In the genomic region with DNA sequence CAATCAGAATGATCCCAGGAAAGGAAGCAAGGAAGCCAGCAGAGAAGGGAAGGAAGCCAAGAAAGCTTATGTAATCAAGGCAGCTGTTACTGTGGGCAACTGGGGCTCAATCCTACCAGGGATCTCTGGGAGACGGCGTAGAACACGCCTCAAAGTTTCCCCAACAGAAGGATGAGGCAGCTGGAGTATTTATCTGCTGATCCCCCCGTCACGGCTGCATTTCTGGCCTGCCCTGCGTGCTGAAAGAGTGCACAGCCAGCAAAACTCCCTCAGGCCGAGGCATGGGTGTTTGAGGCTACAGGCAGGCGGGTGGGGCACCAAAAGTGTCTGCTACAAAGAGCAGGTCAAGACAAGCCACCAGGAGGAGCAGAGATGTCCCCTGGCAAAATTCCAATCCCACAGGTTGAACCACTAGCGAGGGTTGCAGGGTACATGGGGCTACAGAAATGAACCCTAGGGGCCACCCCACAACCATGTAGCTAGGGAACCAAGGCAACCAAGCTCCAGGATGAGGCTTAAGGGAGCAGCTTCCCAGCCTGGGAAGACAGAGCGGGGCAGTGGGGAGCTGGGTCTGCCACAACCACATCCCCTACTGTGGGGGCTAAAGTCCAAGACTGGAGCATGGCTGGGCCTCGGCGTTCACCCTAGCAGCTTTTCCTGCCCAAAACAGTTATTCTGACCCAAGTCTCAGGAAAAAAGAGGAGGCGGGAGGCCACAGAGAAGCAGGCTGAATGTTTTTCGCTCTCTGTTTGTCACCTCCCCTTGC, we compare ENCODE assay signal across 13 cellular contexts.
A peak's percentile ranks its signal among the peaks of the same experiment; 100 is the strongest.
DNase-seq lines count a peak whose midpoint lies in the region; ATAC-seq and TF ChIP-seq lines count a peak whose summit lies in the region.
"Had no signal": no experiment of that assay in that cellular context is flagged by ENCODE, and none has a peak within 500 bp of the region (broad histone marks: within the 10 kb centered on the region; RNA-seq: fewer than 3 reads in every experiment).

No MANE protein-coding gene starts in this region.

- H3K27ac ChIP-seq in C4-2B: 0 out of 2 replicates have a peak overlapping the region, but pooled peaks have one; percentile 18
- H3K27ac ChIP-seq in Karpas-422 (ENCODE audit: low read length): no peak overlapping the region
- H3K27ac ChIP-seq in mammary epithelial cell (ENCODE audit: insufficient read depth, low read depth, low read length): peak overlapping the region; percentile 51
- H3K27ac ChIP-seq: tibial artery had no signal

- no peaks in the 10 kb centered on the region for H4K20me1 ChIP-seq in Karpas-422 (ENCODE audit: insufficient read depth, low read depth, low read length)
- no peaks in the 10 kb centered on the region for H4K20me1 ChIP-seq in mammary epithelial cell (ENCODE audit: insufficient read depth, low read length)

- BruUV-seq in mammary epithelial cell (replicated peaks; lab: Mats Ljungman, UMichigan): TSS peak; percentile 71

- H3K27ac Mint-ChIP-seq in activated CD4-positive, alpha-beta memory T cell treated with anti-CD3 and anti-CD28 coated beads, Interleukin-2, amount 10 ng/mL, durations not matched to agents 7 days and 5 days: no peak overlapping the region

- POLR2A ChIA-PET in activated CD4-positive, alpha-beta memory T cell treated with anti-CD3 and anti-CD28 coated beads, Interleukin-2, amount 10 ng/mL, durations not matched to agents 7 days and 5 days (lab: Charles Lee): no interaction called here

- H3K4me1 ChIP-seq in Karpas-422 (ENCODE audit: low read length): no peaks in the 10 kb centered on the region
- H3K4me1 ChIP-seq in mammary epithelial cell (ENCODE audit: insufficient read depth, low read length): peaks cover 14% of the 10 kb centered on the region
- H3K4me1 ChIP-seq in mucosa of descending colon (ENCODE audit: low read depth): peaks cover 6% of the 10 kb centered on the region
- H3K4me1 ChIP-seq: tibial artery had no signal

- no peaks in the 10 kb centered on the region for H3K27me3 Mint-ChIP-seq in activated CD4-positive, alpha-beta memory T cell treated with anti-CD3 and anti-CD28 coated beads, Interleukin-2, amount 10 ng/mL, durations not matched to agents 7 days and 5 days

- H3K4me2 ChIP-seq in Karpas-422 (ENCODE audit: low read depth, low read length, poor library complexity, severe bottlenecking): no peak overlapping the region
- peak overlapping the region; percentile 20 for H3K4me2 ChIP-seq in mammary epithelial cell (ENCODE audit: insufficient read depth, low read depth, low read length)

- H3K9me3 Mint-ChIP-seq in activated CD4-positive, alpha-beta memory T cell treated with anti-CD3 and anti-CD28 coated beads, Interleukin-2, amount 10 ng/mL, durations not matched to agents 7 days and 5 days: no peaks in the 10 kb centered on the region

- intact Hi-C loops in mammary epithelial cell (cut with micrococcal nuclease): no loop called here
- intact Hi-C loops in mucosa of descending colon (cut with DNase I, micrococcal nuclease): no loop called here

- 32% methylated on average over 11 of the region's 14 CpGs for WGBS in mammary epithelial cell (ENCODE audit: low coverage, missing lambda C conversion rate)

- H3K27me3 ChIP-seq in Karpas-422 (ENCODE audit: low read length) (no peaks in the 10 kb centered on the region), mammary epithelial cell (ENCODE audit: insufficient read depth, low read length) (no peaks in the 10 kb centered on the region)
- H3K27me3 ChIP-seq: tibial artery had no signal

- no peaks in the 10 kb centered on the region for H3K4me1 Mint-ChIP-seq in activated CD4-positive, alpha-beta memory T cell treated with anti-CD3 and anti-CD28 coated beads, Interleukin-2, amount 10 ng/mL, durations not matched to agents 7 days and 5 days

- H3K9me2 ChIP-seq in Karpas-422 (replicated peaks; ENCODE audit: insufficient read depth, low read length): no peaks in the 10 kb centered on the region

- no peak overlapping the region for H2AFZ ChIP-seq in Karpas-422 (ENCODE audit: low read length)
- peak overlapping the region; percentile 52 for H2AFZ ChIP-seq in mammary epithelial cell (ENCODE audit: low read depth, low read length)

- in situ Hi-C loops in mammary epithelial cell (cut with MboI; ENCODE audit: low sequenced_read_pairs in 2 of 2): no loop called here

- no peaks in the 10 kb centered on the region for H3K79me2 ChIP-seq in Karpas-422 (ENCODE audit: low read length)
- H3K79me2 ChIP-seq in mammary epithelial cell (ENCODE audit: insufficient read depth, low read length): no peaks in the 10 kb centered on the region

- DNase-seq in Karpas-422: peak; percentile 43
- peak; percentile 62 for DNase-seq in mammary epithelial cell
- DNase-seq in mucosa of descending colon: peak in 2 of 3 donors; percentile 21 to 45
- no peak for DNase-seq in central memory CD4-positive, alpha-beta T cell
- no peak for DNase-seq in ureter (ENCODE audit: low spot score)
- no peak for DNase-seq in activated CD4-positive, alpha-beta memory T cell treated with anti-CD3 and anti-CD28 coated beads, Interleukin-2, amount 10 ng/mL, durations not matched to agents 7 days and 5 days
- DNase-seq: glutamatergic neuron; NCI-H1105; SIG-M5; stimulated activated CD4-positive, alpha-beta T cell treated with anti-CD3 and anti-CD28 coated beads, Interleukin-4, amount 100 ng/mL, for 1 hour; tibial artery had no signal

- ATAC-seq in mucosa of descending colon: peak; percentile 64
- no peak for ATAC-seq in HG02759 (IDR thresholded peaks at IDR 0.05; ENCODE audit: unreplicated experiment)

- H3K9me3 ChIP-seq in Karpas-422 (ENCODE audit: low read length): no peaks in the 10 kb centered on the region
- H3K9me3 ChIP-seq in mammary epithelial cell (replicated peaks; ENCODE audit: insufficient read depth, low read length): no peaks in the 10 kb centered on the region
- H3K9me3 ChIP-seq in mucosa of descending colon: no peaks in the 10 kb centered on the region

- H3K9ac ChIP-seq in Karpas-422 (ENCODE audit: low read length) (no peak overlapping the region), mammary epithelial cell (ENCODE audit: insufficient read depth, low read length) (no peak overlapping the region)

- CTCF ChIA-PET in mammary epithelial cell (lab: Charles Lee; ENCODE audit: low non-redundant PET): no interaction called here
- CTCF ChIA-PET in activated CD4-positive, alpha-beta memory T cell treated with anti-CD3 and anti-CD28 coated beads, Interleukin-2, amount 10 ng/mL, durations not matched to agents 7 days and 5 days (lab: Charles Lee): no interaction called here

- H3K36me3 Mint-ChIP-seq in activated CD4-positive, alpha-beta memory T cell treated with anti-CD3 and anti-CD28 coated beads, Interleukin-2, amount 10 ng/mL, durations not matched to agents 7 days and 5 days (ENCODE audit: low read depth): no peaks in the 10 kb centered on the region

- H3K4me3 ChIP-seq in Karpas-422 (ENCODE audit: low read length) (no peak overlapping the region), mammary epithelial cell (replicated peaks in 1 of 3; ENCODE audit: insufficient read depth in 1 of 3, low read depth in 2 of 3, low read length in 3 of 3) (no peak overlapping the region), mucosa of descending colon (no peak overlapping the region)
- H3K4me3 ChIP-seq: tibial artery had no signal

- no peak overlapping the region for H3K4me3 Mint-ChIP-seq in activated CD4-positive, alpha-beta memory T cell treated with anti-CD3 and anti-CD28 coated beads, Interleukin-2, amount 10 ng/mL, durations not matched to agents 7 days and 5 days

- H3K36me3 ChIP-seq in Karpas-422 (ENCODE audit: insufficient read depth, low read length) (no peaks in the 10 kb centered on the region), mammary epithelial cell (ENCODE audit: insufficient read depth, low read length) (no peaks in the 10 kb centered on the region), mucosa of descending colon (ENCODE audit: low read depth) (no peaks in the 10 kb centered on the region)
- H3K36me3 ChIP-seq: tibial artery had no signal

- dilution Hi-C loops in mammary epithelial cell (cut with HindIII; ENCODE audit: low sequenced_read_pairs): no loop called here

- TF ChIP-seq CTCF in C4-2B (conservative IDR thresholded peaks at IDR 0.05) (no peak), mammary epithelial cell (conservative IDR thresholded peaks at IDR 0.05 in 1 of 2, IDR thresholded peaks at IDR 0.05 in 1 of 2; ENCODE audit: extremely low read depth in 1 of 2, insufficient read depth in 1 of 2, low read depth in 1 of 2, low read length in 2 of 2) (peak in 1 of 2 donors; percentile 27), mucosa of descending colon (IDR thresholded peaks at IDR 0.05) (no peak)

Comparison
In these comparisons a context has a peak if more than half of its experiments do, and no peak if none do; other contexts are left out.
1. DNase-seq: peak in Karpas-422 (single experiment), mammary epithelial cell (single experiment) and mucosa of descending colon (2 of 3); none in central memory CD4-positive, alpha-beta T cell (single experiment), ureter (single experiment) and activated CD4-positive, alpha-beta memory T cell treated with anti-CD3 and anti-CD28 coated beads, Interleukin-2, amount 10 ng/mL, durations not matched to agents 7 days and 5 days (single experiment).